In the genomic region with DNA sequence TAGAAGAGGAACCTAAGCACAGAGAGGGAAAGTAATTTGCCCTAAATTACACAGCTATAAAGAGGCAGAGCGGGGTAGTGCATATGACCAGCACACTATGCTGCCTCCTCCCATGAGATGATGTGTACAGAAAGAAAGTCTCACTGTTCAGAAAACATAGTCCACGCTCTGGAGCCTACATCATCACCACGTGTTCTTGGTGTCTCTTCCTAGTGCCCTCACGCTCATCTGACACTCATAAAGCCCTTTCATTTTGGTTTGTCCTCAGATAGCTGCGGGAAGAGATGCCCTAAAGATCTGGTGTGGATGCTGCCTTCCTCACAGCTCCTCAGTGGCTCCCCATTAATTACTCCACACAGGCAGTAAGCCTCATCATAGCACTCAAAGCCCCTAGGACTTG, we compare ENCODE assay signal across 1 cellular context.
TF ChIP-seq lines count a peak whose summit lies in the region.

No MANE protein-coding gene starts in this region.

TF ChIP-seq in GM12878, 131 proteins besides CTCF, POLR2A, EP300 and RAD21 (continued from another document):
- TF ChIP-seq, protein P1, sequence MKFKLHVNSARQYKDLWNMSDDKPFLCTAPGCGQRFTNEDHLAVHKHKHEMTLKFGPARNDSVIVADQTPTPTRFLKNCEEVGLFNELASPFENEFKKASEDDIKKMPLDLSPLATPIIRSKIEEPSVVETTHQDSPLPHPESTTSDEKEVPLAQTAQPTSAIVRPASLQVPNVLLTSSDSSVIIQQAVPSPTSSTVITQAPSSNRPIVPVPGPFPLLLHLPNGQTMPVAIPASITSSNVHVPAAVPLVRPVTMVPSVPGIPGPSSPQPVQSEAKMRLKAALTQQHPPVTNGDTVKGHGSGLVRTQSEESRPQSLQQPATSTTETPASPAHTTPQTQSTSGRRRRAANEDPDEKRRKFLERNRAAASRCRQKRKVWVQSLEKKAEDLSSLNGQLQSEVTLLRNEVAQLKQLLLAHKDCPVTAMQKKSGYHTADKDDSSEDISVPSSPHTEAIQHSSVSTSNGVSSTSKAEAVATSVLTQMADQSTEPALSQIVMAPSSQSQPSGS (IDR thresholded peaks at IDR 0.05; ENCODE audit: low read length) = no peak
- TF ChIP-seq, protein P2, sequence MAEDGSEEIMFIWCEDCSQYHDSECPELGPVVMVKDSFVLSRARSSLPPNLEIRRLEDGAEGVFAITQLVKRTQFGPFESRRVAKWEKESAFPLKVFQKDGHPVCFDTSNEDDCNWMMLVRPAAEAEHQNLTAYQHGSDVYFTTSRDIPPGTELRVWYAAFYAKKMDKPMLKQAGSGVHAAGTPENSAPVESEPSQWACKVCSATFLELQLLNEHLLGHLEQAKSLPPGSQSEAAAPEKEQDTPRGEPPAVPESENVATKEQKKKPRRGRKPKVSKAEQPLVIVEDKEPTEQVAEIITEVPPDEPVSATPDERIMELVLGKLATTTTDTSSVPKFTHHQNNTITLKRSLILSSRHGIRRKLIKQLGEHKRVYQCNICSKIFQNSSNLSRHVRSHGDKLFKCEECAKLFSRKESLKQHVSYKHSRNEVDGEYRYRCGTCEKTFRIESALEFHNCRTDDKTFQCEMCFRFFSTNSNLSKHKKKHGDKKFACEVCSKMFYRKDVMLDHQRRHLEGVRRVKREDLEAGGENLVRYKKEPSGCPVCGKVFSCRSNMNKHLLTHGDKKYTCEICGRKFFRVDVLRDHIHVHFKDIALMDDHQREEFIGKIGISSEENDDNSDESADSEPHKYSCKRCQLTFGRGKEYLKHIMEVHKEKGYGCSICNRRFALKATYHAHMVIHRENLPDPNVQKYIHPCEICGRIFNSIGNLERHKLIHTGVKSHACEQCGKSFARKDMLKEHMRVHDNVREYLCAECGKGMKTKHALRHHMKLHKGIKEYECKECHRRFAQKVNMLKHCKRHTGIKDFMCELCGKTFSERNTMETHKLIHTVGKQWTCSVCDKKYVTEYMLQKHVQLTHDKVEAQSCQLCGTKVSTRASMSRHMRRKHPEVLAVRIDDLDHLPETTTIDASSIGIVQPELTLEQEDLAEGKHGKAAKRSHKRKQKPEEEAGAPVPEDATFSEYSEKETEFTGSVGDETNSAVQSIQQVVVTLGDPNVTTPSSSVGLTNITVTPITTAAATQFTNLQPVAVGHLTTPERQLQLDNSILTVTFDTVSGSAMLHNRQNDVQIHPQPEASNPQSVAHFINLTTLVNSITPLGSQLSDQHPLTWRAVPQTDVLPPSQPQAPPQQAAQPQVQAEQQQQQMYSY (CRISPR knock-in tag; IDR thresholded peaks at IDR 0.05) = no peak
- TF ChIP-seq RAD51 (IDR thresholded peaks at IDR 0.05) (no peak), BCL11A (IDR thresholded peaks at IDR 0.05; ENCODE audit: low read depth, low read length) (no peak), FOXM1 (IDR thresholded peaks at IDR 0.05; ENCODE audit: low read depth, low read length) (no peak), RUNX3 (IDR thresholded peaks at IDR 0.05; ENCODE audit: low read length) (no peak), SP1 (IDR thresholded peaks at IDR 0.05; ENCODE audit: low read depth, low read length) (no peak), RELA (IDR thresholded peaks at IDR 0.05; ENCODE audit: borderline replicate concordance, partially characterized antibody) (no peak), POLR2AphosphoS2 (IDR thresholded peaks at IDR 0.05; ENCODE audit: low read depth, low read length) (no peak), JUNB (IDR thresholded peaks at IDR 0.05) (no peak), ZNF622 (IDR thresholded peaks at IDR 0.05) (no peak)
- TF ChIP-seq, protein P3, sequence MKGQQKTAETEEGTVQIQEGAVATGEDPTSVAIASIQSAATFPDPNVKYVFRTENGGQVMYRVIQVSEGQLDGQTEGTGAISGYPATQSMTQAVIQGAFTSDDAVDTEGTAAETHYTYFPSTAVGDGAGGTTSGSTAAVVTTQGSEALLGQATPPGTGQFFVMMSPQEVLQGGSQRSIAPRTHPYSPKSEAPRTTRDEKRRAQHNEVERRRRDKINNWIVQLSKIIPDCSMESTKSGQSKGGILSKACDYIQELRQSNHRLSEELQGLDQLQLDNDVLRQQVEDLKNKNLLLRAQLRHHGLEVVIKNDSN (IDR thresholded peaks at IDR 0.05; ENCODE audit: borderline replicate concordance, extremely low read length, insufficient read depth, low read depth, low read length) = no peak
- TF ChIP-seq, protein P4, sequence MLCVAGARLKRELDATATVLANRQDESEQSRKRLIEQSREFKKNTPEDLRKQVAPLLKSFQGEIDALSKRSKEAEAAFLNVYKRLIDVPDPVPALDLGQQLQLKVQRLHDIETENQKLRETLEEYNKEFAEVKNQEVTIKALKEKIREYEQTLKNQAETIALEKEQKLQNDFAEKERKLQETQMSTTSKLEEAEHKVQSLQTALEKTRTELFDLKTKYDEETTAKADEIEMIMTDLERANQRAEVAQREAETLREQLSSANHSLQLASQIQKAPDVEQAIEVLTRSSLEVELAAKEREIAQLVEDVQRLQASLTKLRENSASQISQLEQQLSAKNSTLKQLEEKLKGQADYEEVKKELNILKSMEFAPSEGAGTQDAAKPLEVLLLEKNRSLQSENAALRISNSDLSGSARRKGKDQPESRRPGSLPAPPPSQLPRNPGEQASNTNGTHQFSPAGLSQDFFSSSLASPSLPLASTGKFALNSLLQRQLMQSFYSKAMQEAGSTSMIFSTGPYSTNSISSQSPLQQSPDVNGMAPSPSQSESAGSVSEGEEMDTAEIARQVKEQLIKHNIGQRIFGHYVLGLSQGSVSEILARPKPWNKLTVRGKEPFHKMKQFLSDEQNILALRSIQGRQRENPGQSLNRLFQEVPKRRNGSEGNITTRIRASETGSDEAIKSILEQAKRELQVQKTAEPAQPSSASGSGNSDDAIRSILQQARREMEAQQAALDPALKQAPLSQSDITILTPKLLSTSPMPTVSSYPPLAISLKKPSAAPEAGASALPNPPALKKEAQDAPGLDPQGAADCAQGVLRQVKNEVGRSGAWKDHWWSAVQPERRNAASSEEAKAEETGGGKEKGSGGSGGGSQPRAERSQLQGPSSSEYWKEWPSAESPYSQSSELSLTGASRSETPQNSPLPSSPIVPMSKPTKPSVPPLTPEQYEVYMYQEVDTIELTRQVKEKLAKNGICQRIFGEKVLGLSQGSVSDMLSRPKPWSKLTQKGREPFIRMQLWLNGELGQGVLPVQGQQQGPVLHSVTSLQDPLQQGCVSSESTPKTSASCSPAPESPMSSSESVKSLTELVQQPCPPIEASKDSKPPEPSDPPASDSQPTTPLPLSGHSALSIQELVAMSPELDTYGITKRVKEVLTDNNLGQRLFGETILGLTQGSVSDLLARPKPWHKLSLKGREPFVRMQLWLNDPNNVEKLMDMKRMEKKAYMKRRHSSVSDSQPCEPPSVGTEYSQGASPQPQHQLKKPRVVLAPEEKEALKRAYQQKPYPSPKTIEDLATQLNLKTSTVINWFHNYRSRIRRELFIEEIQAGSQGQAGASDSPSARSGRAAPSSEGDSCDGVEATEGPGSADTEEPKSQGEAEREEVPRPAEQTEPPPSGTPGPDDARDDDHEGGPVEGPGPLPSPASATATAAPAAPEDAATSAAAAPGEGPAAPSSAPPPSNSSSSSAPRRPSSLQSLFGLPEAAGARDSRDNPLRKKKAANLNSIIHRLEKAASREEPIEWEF (IDR thresholded peaks at IDR 0.05; ENCODE audit: insufficient replicate concordance, low read depth, low read length) = no peak
